ENCODE assay signal across 8 cellular contexts in genomic region chr14:56422703-56423213, GRCh38.
DNase-seq lines count a peak whose midpoint lies in the region; ATAC-seq and TF ChIP-seq lines count a peak whose summit lies in the region.

No MANE protein-coding gene starts in this region.

- H3K9me3 ChIP-seq in DND-41 (ENCODE audit: insufficient read depth, low read length, severe bottlenecking) (no peaks in the 10 kb centered on the region), OCI-LY1 (ENCODE audit: low read length) (no peaks in the 10 kb centered on the region), colonic mucosa (no peaks in the 10 kb centered on the region), left lung (no peaks in the 10 kb centered on the region), transverse colon (no peaks in the 10 kb centered on the region)

- H3K79me2 ChIP-seq in DND-41 (ENCODE audit: insufficient read depth, low read length): no peaks in the 10 kb centered on the region
- H3K79me2 ChIP-seq in KMS-11 (ENCODE audit: insufficient read depth, low read depth): no peaks in the 10 kb centered on the region
- no peaks in the 10 kb centered on the region for H3K79me2 ChIP-seq in OCI-LY1 (ENCODE audit: insufficient read depth, low read length)

- H3K27ac ChIP-seq in DND-41 (ENCODE audit: low read length) (peak overlapping the region; percentile 54), KMS-11 (no peak overlapping the region), OCI-LY1 (ENCODE audit: low read depth, low read length, poor library complexity, severe bottlenecking) (no peak overlapping the region), colonic mucosa (no peak overlapping the region), left lung (no peak overlapping the region), transverse colon (no peak overlapping the region)

- H3K27me3 ChIP-seq in DND-41 (ENCODE audit: insufficient read depth, low read length, poor library complexity) (no peaks in the 10 kb centered on the region), KMS-11 (ENCODE audit: insufficient read depth, low read depth) (no peaks in the 10 kb centered on the region), OCI-LY1 (ENCODE audit: insufficient read depth, low read length) (no peaks in the 10 kb centered on the region), colonic mucosa (no peaks in the 10 kb centered on the region), left lung (no peaks in the 10 kb centered on the region), transverse colon (no peaks in the 10 kb centered on the region)

- 0 to 5% methylated on average over 1 of the region's 1 CpG for WGBS in transverse colon (ENCODE audit: low coverage in 1 of 2), 2 donors

- H4K20me1 ChIP-seq in DND-41 (ENCODE audit: insufficient read depth, low read length) (no peaks in the 10 kb centered on the region), KMS-11 (ENCODE audit: insufficient read depth) (no peaks in the 10 kb centered on the region), OCI-LY1 (ENCODE audit: insufficient read depth, low read length) (no peaks in the 10 kb centered on the region)

- TF ChIP-seq POLR2A in transverse colon (IDR thresholded peaks at IDR 0.05): no peak

- peak overlapping the region; percentile 50 for H3K4me2 ChIP-seq in DND-41 (ENCODE audit: insufficient read depth, low read length)
- no peak overlapping the region for H3K4me2 ChIP-seq in KMS-11
- no peak overlapping the region for H3K4me2 ChIP-seq in OCI-LY1 (ENCODE audit: low read length)

- intact Hi-C loops in colonic mucosa (cut with DNase I) (no loop called here), left lung (cut with DNase I) (no loop called here), transverse colon (cut with DNase I; ENCODE audit: low total_unique reads) (loop anchor here (2.0 kb wide), 1 partner anchor 692 kb away; no protein-coding TSS in a partner anchor)

- DNase-seq in DND-41: peak; percentile 62
- DNase-seq in colonic mucosa: peak; percentile 42
- peak in 1 of 2 donors; percentile 54 for DNase-seq in left lung
- DNase-seq in transverse colon: peak; percentile 31

- peak; percentile 78 for ATAC-seq in DND-41 (ENCODE audit: insufficient read depth, low read depth)
- ATAC-seq in left lung: peak; percentile 98
- ATAC-seq in HG03342 (IDR thresholded peaks at IDR 0.05; ENCODE audit: unreplicated experiment): no peak
- ATAC-seq in HG03039 (IDR thresholded peaks at IDR 0.05; ENCODE audit: unreplicated experiment): no peak

- TF ChIP-seq CTCF in DND-41 (IDR thresholded peaks at IDR 0.05; ENCODE audit: borderline replicate concordance, extremely low read depth, low read length, poor library complexity, severe bottlenecking) (peak; percentile 89), KMS-11 (conservative IDR thresholded peaks at IDR 0.05; ENCODE audit: low read depth, low read length) (0 out of 2 replicates have a peak, but pooled peaks have one; percentile 23), OCI-LY1 (IDR thresholded peaks at IDR 0.05; ENCODE audit: low read length) (peak; percentile 56), colonic mucosa (IDR thresholded peaks at IDR 0.05) (peak; percentile 51), left lung (IDR thresholded peaks at IDR 0.05) (peak; percentile 59 to 62), transverse colon (IDR thresholded peaks at IDR 0.05) (peak; percentile 58 to 65 (median 59))

- no peaks in the 10 kb centered on the region for H3F3A ChIP-seq in OCI-LY1 (ENCODE audit: insufficient read depth, low read length)

- H3K36me3 ChIP-seq in DND-41 (ENCODE audit: insufficient read depth, low read length): no peaks in the 10 kb centered on the region
- H3K36me3 ChIP-seq in KMS-11 (ENCODE audit: insufficient read depth): no peaks in the 10 kb centered on the region
- H3K36me3 ChIP-seq in OCI-LY1 (ENCODE audit: insufficient read depth, low read length): no peaks in the 10 kb centered on the region
- H3K36me3 ChIP-seq in colonic mucosa: no peaks in the 10 kb centered on the region
- H3K36me3 ChIP-seq in left lung: no peaks in the 10 kb centered on the region
- no peaks in the 10 kb centered on the region for H3K36me3 ChIP-seq in transverse colon

- H2AFZ ChIP-seq in DND-41 (ENCODE audit: low read depth, low read length): peak overlapping the region; percentile 36; the same call in 1 of the 2 replicates
- H2AFZ ChIP-seq in KMS-11 (ENCODE audit: low read depth): no peak overlapping the region
- H2AFZ ChIP-seq in OCI-LY1 (ENCODE audit: low read length): no peak overlapping the region

- in situ Hi-C loops in transverse colon (cut with MboI; ENCODE audit: low pct_ligation_motif_present in 1 of 4, low pct_unique_long_range_greater_than_20kb in 1 of 4, low sequenced_read_pairs in 3 of 4): no loop called here

- TF ChIP-seq EP300 in transverse colon (IDR thresholded peaks at IDR 0.05; ENCODE audit: low read depth): no peak

- H3K4me3 ChIP-seq in DND-41 (ENCODE audit: low read depth in 1 of 2, low read length in 2 of 2): no peak overlapping the region
- no peak overlapping the region for H3K4me3 ChIP-seq in KMS-11 (IDR thresholded peaks at IDR 0.05; ENCODE audit: insufficient read depth, low read depth, low read length)
- H3K4me3 ChIP-seq in OCI-LY1 (ENCODE audit: low read depth, low read length, poor library complexity, severe bottlenecking): no peak overlapping the region
- H3K4me3 ChIP-seq in colonic mucosa: no peak overlapping the region
- H3K4me3 ChIP-seq in left lung: no peak overlapping the region
- no peak overlapping the region for H3K4me3 ChIP-seq in transverse colon

- H3K9ac ChIP-seq in DND-41 (ENCODE audit: low read depth, low read length) (no peak overlapping the region), KMS-11 (no peak overlapping the region), OCI-LY1 (ENCODE audit: low read length) (no peak overlapping the region), colonic mucosa (ENCODE audit: low read depth in 2 of 2, low read length in 2 of 2) (no peak overlapping the region)

- no peaks in the 10 kb centered on the region for H3K9me2 ChIP-seq in OCI-LY1 (ENCODE audit: low read depth, low read length)

- peaks cover 29% of the 10 kb centered on the region for H3K4me1 ChIP-seq in DND-41 (ENCODE audit: insufficient read depth, low read length)
- no peaks in the 10 kb centered on the region for H3K4me1 ChIP-seq in KMS-11 (ENCODE audit: low read depth, poor library complexity, severe bottlenecking)
- no peaks in the 10 kb centered on the region for H3K4me1 ChIP-seq in OCI-LY1 (ENCODE audit: insufficient read depth, low read length, severe bottlenecking)
- H3K4me1 ChIP-seq in colonic mucosa: no peaks in the 10 kb centered on the region
- no peaks in the 10 kb centered on the region for H3K4me1 ChIP-seq in left lung
- H3K4me1 ChIP-seq in transverse colon: peaks cover 0 to 6% (median 2%) of the 10 kb centered on the region in 4 donors

Comparison
In these comparisons a context has a peak if more than half of its experiments do, and no peak if none do; other contexts are left out.
1. ATAC-seq: peak in DND-41 (single experiment) and left lung (single experiment); none in HG03342 (single experiment) and HG03039 (single experiment).
2. CTCF ChIP-seq: peak in every context shown above with its lines; median percentile 89 in DND-41; 60 in left lung; 59 in transverse colon; 56 in OCI-LY1; 51 in colonic mucosa; 23 in KMS-11.